15 cellular contexts compared by ENCODE assay signal in genomic region chr1:168057921-168058320, GRCh38.
"Had no signal": no experiment of that assay in that cellular context is flagged by ENCODE, and none has a peak within 500 bp of the region (broad histone marks: within the 10 kb centered on the region; RNA-seq: fewer than 3 reads in every experiment).

No MANE protein-coding gene starts in this region.

- H3K9me3 Mint-ChIP-seq: mesothelial cell of epicardium, neural progenitor cell had no signal

- H3K4me1 ChIP-seq: neural progenitor cell, pancreas, suprapubic skin, upper lobe of right lung had no signal

- DNase-seq: activated CD4-positive, alpha-beta T cell treated with anti-CD3 and anti-CD28 coated beads for 4 hours; activated naive CD4-positive, alpha-beta T cell treated with anti-CD3 and anti-CD28 coated beads, Interleukin-2, amount 50 U/mL, for 16 hours; amygdala; endodermal cell; pancreas; stimulated activated CD4-positive, alpha-beta T cell treated with anti-CD3 and anti-CD28 coated beads, Interleukin-4, amount 100 ng/mL, for 1 hour; stimulated activated CD8-positive, alpha-beta memory T cell treated with anti-CD3 and anti-CD28 coated beads, Interleukin-4, amount 100 ng/mL, for 48 hours; stimulated activated naive CD8-positive, alpha-beta T cell treated with anti-CD3 and anti-CD28 coated beads, Interleukin-15, Interleukin-2, amounts not matched to agents 100 U/mL and 50 U/mL, for 24 hours; upper lobe of right lung had no signal

- ATAC-seq: esophagus mucosa; pancreas; stimulated activated naive CD8-positive, alpha-beta T cell treated with anti-CD3 and anti-CD28 coated beads, Interleukin-15, Interleukin-2, amounts not matched to agents 100 U/mL and 50 U/mL, for 24 hours; upper lobe of right lung had no signal

- H3K27me3 Mint-ChIP-seq: brain had no signal

- H3K79me2 ChIP-seq: hepatocyte had no signal

- H3K9ac ChIP-seq: neural progenitor cell had no signal

- H3K4me2 ChIP-seq: hepatocyte, neural progenitor cell had no signal

- H3K27me3 ChIP-seq: hepatocyte, neural progenitor cell, pancreas, suprapubic skin, upper lobe of right lung had no signal

- H3K9me3 ChIP-seq: pancreas, suprapubic skin, upper lobe of right lung had no signal

- H3K4me3 ChIP-seq: hepatocyte, neural progenitor cell, pancreas, suprapubic skin, upper lobe of right lung had no signal

- H3K27ac Mint-ChIP-seq: brain, endodermal cell, mesothelial cell of epicardium, neural progenitor cell had no signal

- H2AFZ ChIP-seq: hepatocyte, neural progenitor cell had no signal

- H3K27ac ChIP-seq: hepatocyte, neural progenitor cell, pancreas, suprapubic skin, upper lobe of right lung had no signal

- H3K4me3 Mint-ChIP-seq: brain, endodermal cell, mesothelial cell of epicardium, neural progenitor cell had no signal

- H3K4me1 Mint-ChIP-seq: brain, endodermal cell, mesothelial cell of epicardium, neural progenitor cell had no signal
